Comparison of ENCODE assay signal across 23 cellular contexts in the genomic region with DNA sequence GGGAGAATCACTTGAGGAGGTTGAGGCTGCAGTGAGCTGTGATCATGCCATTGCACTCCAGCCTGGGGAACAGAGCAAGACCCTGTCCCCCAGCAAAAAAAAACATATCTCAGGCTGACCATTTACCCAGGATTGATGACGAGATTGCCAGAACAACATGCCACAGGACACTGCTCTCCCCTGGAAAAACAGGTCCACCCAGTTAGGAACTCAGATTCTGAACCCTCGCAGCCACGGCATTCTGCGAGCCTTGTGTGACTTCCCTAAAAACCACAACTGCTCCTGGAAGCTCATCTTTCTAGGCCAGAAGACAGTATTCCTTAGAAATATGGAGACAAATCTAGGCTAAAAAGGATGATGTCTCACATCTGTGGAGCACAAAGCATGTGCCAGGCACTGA. TPM values are rescaled to one million over a fixed set of nuclear protein-coding genes. Genes with fewer than 3 reads are reported as not detected.
DNase-seq lines count a peak whose midpoint lies in the region; FAIRE-seq and TF ChIP-seq lines count a peak whose summit lies in the region.
"Had no signal": no experiment of that assay in that cellular context is flagged by ENCODE, and none has a peak within 500 bp of the region (broad histone marks: within the 10 kb centered on the region; RNA-seq: fewer than 3 reads in every experiment).

No MANE protein-coding gene starts in this region.

- no peak overlapping the region for H3K4me3 ChIP-seq in trophoblast cell (ENCODE audit: low read depth, low read length)
- H3K4me3 ChIP-seq: BLaER1, GM12878, SK-N-MC had no signal

- no peak overlapping the region for H2BK12ac ChIP-seq in trophoblast cell (ENCODE audit: low read length)

- no peak overlapping the region for H2BK5ac ChIP-seq in trophoblast cell (ENCODE audit: low read depth, low read length, poor library complexity)

- peak overlapping the region; percentile 63 for H3K27ac ChIP-seq in VCaP
- peak overlapping the region; percentile 63 for H3K27ac ChIP-seq in trophoblast cell (ENCODE audit: low read depth, low read length)
- H3K27ac ChIP-seq: BLaER1, RWPE1, SK-N-MC had no signal

- no peaks in the 10 kb centered on the region for H3K4me1 Mint-ChIP-seq in MCF 10A (ENCODE audit: insufficient read depth, unreplicated experiment)

- no peak overlapping the region for H4K8ac ChIP-seq in trophoblast cell (ENCODE audit: low read depth, low read length)

- no peak overlapping the region for H2AK5ac ChIP-seq in trophoblast cell (ENCODE audit: low read length)

- no peak overlapping the region for H3K14ac ChIP-seq in trophoblast cell (ENCODE audit: low read length)

- in situ Hi-C loops in T47D (cut with HindIII; ENCODE audit: low pct_unique_long_range_greater_than_20kb, low sequenced_read_pairs), result no loop called here

- H3K4me1 ChIP-seq in trophoblast cell (ENCODE audit: control insufficient read depth in 1 of 2, insufficient read depth in 2 of 2, low read length in 2 of 2), result peaks cover 9 to 10% of the 10 kb centered on the region in 2 experiments

- H3K4me2 ChIP-seq in trophoblast cell (ENCODE audit: low read length), result no peak overlapping the region
- H3K4me2 ChIP-seq: BLaER1 had no signal

- DNase-seq in T47D (ENCODE audit: low read depth in 1 of 2, low spot score in 1 of 2) (peak; percentile 82 to 91), MCF 10A (ENCODE audit: unreplicated experiment) (no peak), trophoblast cell (peak; percentile 60 to 86), GM19239 (ENCODE audit: insufficient read length, low spot score) (no peak), Ammon's horn (ENCODE audit: low spot score) (no peak), SKM-1 (lab: John Stamatoyannopoulos, UW; ENCODE audit: unreplicated experiment) (no peak)
- DNase-seq: CD4-positive, alpha-beta T cell; COR-L47; GDM1; KBM-7; MM.1S; NCI-H2029; NCI-H446 treated with DMSO at 0.1 percent for 48 hours; NCI-H526; NCI-H82; NK-92 treated with Interleukin-12 subunit alpha and Interleukin-12 subunit beta, amount 100 ng/mL, for 24 hours; SHP77 had no signal

- WGBS in trophoblast cell (ENCODE audit: extremely low coverage, insufficient coverage, insufficient read length), result no CpG with 5 or more reads among the region's 4 CpGs

- H4K91ac ChIP-seq in trophoblast cell (ENCODE audit: low read depth, low read length), result no peak overlapping the region

- TF ChIP-seq CTCF in MCF 10A (IDR thresholded peaks at IDR 0.05; ENCODE audit: unreplicated experiment), result no peak
- no peak for TF ChIP-seq CTCF in VCaP (conservative IDR thresholded peaks at IDR 0.05)

- FAIRE-seq in GM19239 (lab: Jason Lieb, UNC), result no peak
- FAIRE-seq: GM12878, H54 had no signal

- no peak overlapping the region for H3K18ac ChIP-seq in trophoblast cell (ENCODE audit: low read length)

- no peaks in the 10 kb centered on the region for H3K9me3 ChIP-seq in trophoblast cell (ENCODE audit: insufficient read depth, low read depth, low read length)
- H3K9me3 ChIP-seq: BLaER1 had no signal

- no peak overlapping the region for H3K4ac ChIP-seq in trophoblast cell (ENCODE audit: low read depth, low read length)

- no peaks in the 10 kb centered on the region for H3K9me3 Mint-ChIP-seq in MCF 10A (ENCODE audit: unreplicated experiment)
- H3K9me3 Mint-ChIP-seq: CD4-positive, alpha-beta T cell had no signal

- peak overlapping the region; percentile 2 for H2BK120ac ChIP-seq in trophoblast cell (ENCODE audit: insufficient read depth, low read length, poor library complexity)

- CTCF ChIA-PET in MCF 10A (lab: Yijun Ruan, JAX), result interaction anchor here (0.8 kb wide), 1 partner anchor 28 kb away, joined by 3 read pairs; no protein-coding TSS in a partner anchor

- H3K23ac ChIP-seq in trophoblast cell (ENCODE audit: low read length), result no peak overlapping the region

- no peaks in the 10 kb centered on the region for H3K79me1 ChIP-seq in trophoblast cell (ENCODE audit: low read length)

- H3K36me3 Mint-ChIP-seq in MCF 10A (ENCODE audit: insufficient read depth, unreplicated experiment), result peaks cover 16% of the 10 kb centered on the region

- H2AFZ ChIP-seq in trophoblast cell (ENCODE audit: insufficient read depth, low read length, poor library complexity), result no peak overlapping the region

- H3K36me3 ChIP-seq in trophoblast cell (ENCODE audit: control insufficient read depth in 1 of 2, insufficient read depth in 2 of 2, low read length in 2 of 2), result peaks cover 15 to 32% of the 10 kb centered on the region in 2 experiments

- H3K27me3 ChIP-seq in trophoblast cell (ENCODE audit: insufficient read depth, low read length), result no peaks in the 10 kb centered on the region
- H3K27me3 ChIP-seq: BLaER1 had no signal

- intact Hi-C loops in MCF 10A (cut with micrococcal nuclease), result no loop called here

- no peak overlapping the region for H4K12ac ChIP-seq in trophoblast cell (ENCODE audit: low read depth, low read length)

- no peaks in the 10 kb centered on the region for H3K79me2 ChIP-seq in trophoblast cell (ENCODE audit: control insufficient read depth, insufficient read depth, low read length, poor library complexity)

- no TSS peak for BruUV-seq in MCF 10A (replicated peaks; lab: Mats Ljungman, UMichigan)

- H3K27me3 Mint-ChIP-seq in MCF 10A (ENCODE audit: insufficient read depth, unreplicated experiment), result no peaks in the 10 kb centered on the region
- H3K27me3 Mint-ChIP-seq: CD4-positive, alpha-beta T cell had no signal

- no peak overlapping the region for H3K27ac Mint-ChIP-seq in MCF 10A (ENCODE audit: low read depth, unreplicated experiment)
- H3K27ac Mint-ChIP-seq: CD4-positive, alpha-beta T cell had no signal

- H3K4me3 Mint-ChIP-seq in MCF 10A (ENCODE audit: unreplicated experiment), result no peak overlapping the region
- H3K4me3 Mint-ChIP-seq: CD4-positive, alpha-beta T cell had no signal

- POLR2A ChIA-PET in MCF 10A (lab: Yijun Ruan, JAX), result no interaction called here

- no peak overlapping the region for H3K9ac ChIP-seq in trophoblast cell (ENCODE audit: low read length)
- H3K9ac ChIP-seq: BLaER1 had no signal

RNA-seq across cellular contexts. Expression of gene SH2B2, which starts 42.1 kb away (rescaled TPM):
- 1.4 and 2.4 TPM in 2 replicates for total RNA-seq in MCF 10A (2022)
- polyA plus RNA-seq in trophoblast cell (2013), result 64.0 and 68.7 TPM in 2 replicates

Comparison
In these comparisons a context has a peak if more than half of its experiments do, and no peak if none do; other contexts are left out.
1. DNase-seq: peak in T47D (2 of 2) and trophoblast cell (2 of 2); none in MCF 10A (single experiment), GM19239 (single experiment), Ammon's horn (single experiment) and SKM-1 (single experiment).